In genomic region chr1:91754348-91754747, GRCh38 we compare ENCODE assay signal across 10 cellular contexts.
DNase-seq lines count a peak whose midpoint lies in the region; ATAC-seq and TF ChIP-seq lines count a peak whose summit lies in the region.
"Had no signal": no experiment of that assay in that cellular context is flagged by ENCODE, and none has a peak within 500 bp of the region (broad histone marks: within the 10 kb centered on the region; RNA-seq: fewer than 3 reads in every experiment).

No MANE protein-coding gene starts in this region.

- H3K4me3 Mint-ChIP-seq in stimulated activated naive B cell treated with anti-CD40 and anti-IgM and Interleukin-4, amounts not matched to agents 10 μg/mL and 1 μg/mL and 100 μg/mL, for 72 hours: no peak overlapping the region
- H3K4me3 Mint-ChIP-seq: T-helper 1 cell treated with Interleukin-12 subunit alpha and Interleukin-12 subunit beta and Interleukin-4 antibody, amounts not matched to agents 30 μg/mL and 1 μg/mL, for 36 hours had no signal

- peak overlapping the region in 10 of 12 donors; percentile 18 to 73 (median 58) for H3K27ac ChIP-seq in heart left ventricle
- no peak overlapping the region for H3K27ac ChIP-seq in SJCRH30

- no peak for TF ChIP-seq POLR2A in heart left ventricle (IDR thresholded peaks at IDR 0.05)

- H3K36me3 Mint-ChIP-seq in stimulated activated naive B cell treated with anti-CD40 and anti-IgM and Interleukin-4, amounts not matched to agents 10 μg/mL and 1 μg/mL and 100 μg/mL, for 72 hours: no peaks in the 10 kb centered on the region

- H3K27me3 ChIP-seq in heart left ventricle: no peaks in the 10 kb centered on the region
- no peaks in the 10 kb centered on the region for H3K27me3 ChIP-seq in SJCRH30

- H3K4me1 Mint-ChIP-seq in stimulated activated naive B cell treated with anti-CD40 and anti-IgM and Interleukin-4, amounts not matched to agents 10 μg/mL and 1 μg/mL and 100 μg/mL, for 72 hours: peaks cover 11 to 22% of the 10 kb centered on the region in 2 donors

- no peak for ATAC-seq in heart left ventricle
- ATAC-seq in HG03460 (IDR thresholded peaks at IDR 0.05; ENCODE audit: unreplicated experiment): peak; percentile 53
- ATAC-seq in stimulated activated naive B cell treated with anti-CD40 and anti-IgM and Interleukin-4, amounts not matched to agents 10 μg/mL and 1 μg/mL and 100 μg/mL, for 72 hours (replicated peaks): peak; percentile 64 to 70

- WGBS in heart left ventricle, 4 donors: 79 to 84% (median 82%) methylated on average over 3 of the region's 3 CpGs

- H3K4me1 ChIP-seq in heart left ventricle: peaks cover 0 to 64% (median 31%) of the 10 kb centered on the region in 12 donors
- H3K4me1 ChIP-seq in SJCRH30: peaks cover 26% of the 10 kb centered on the region

- no peaks in the 10 kb centered on the region for H3K27me3 Mint-ChIP-seq in stimulated activated naive B cell treated with anti-CD40 and anti-IgM and Interleukin-4, amounts not matched to agents 10 μg/mL and 1 μg/mL and 100 μg/mL, for 72 hours

- H3K9me3 Mint-ChIP-seq in stimulated activated naive B cell treated with anti-CD40 and anti-IgM and Interleukin-4, amounts not matched to agents 10 μg/mL and 1 μg/mL and 100 μg/mL, for 72 hours: no peaks in the 10 kb centered on the region
- H3K9me3 Mint-ChIP-seq: T-helper 1 cell treated with Interleukin-12 subunit alpha and Interleukin-12 subunit beta and Interleukin-4 antibody, amounts not matched to agents 30 μg/mL and 1 μg/mL, for 36 hours had no signal

- H3K9me3 ChIP-seq in heart left ventricle (no peaks in the 10 kb centered on the region), SJCRH30 (replicated peaks) (no peaks in the 10 kb centered on the region)

- no peak for TF ChIP-seq CTCF in heart left ventricle (IDR thresholded peaks at IDR 0.05)

- H3K27ac Mint-ChIP-seq in stimulated activated naive B cell treated with anti-CD40 and anti-IgM and Interleukin-4, amounts not matched to agents 10 μg/mL and 1 μg/mL and 100 μg/mL, for 72 hours: no peak overlapping the region
- H3K27ac Mint-ChIP-seq: T-helper 1 cell treated with Interleukin-12 subunit alpha and Interleukin-12 subunit beta and Interleukin-4 antibody, amounts not matched to agents 30 μg/mL and 1 μg/mL, for 36 hours had no signal

- intact Hi-C loops in heart left ventricle (cut with DNase I): loop anchor here in 2 of 10 donors (5.0 kb wide), 3 partner anchors 42 to 133 kb away; partner anchors contain the start of gene TGFBR3 (in 1 of the 2)
- intact Hi-C loops in cardiac septum (cut with DNase I): no loop called here

- H3K36me3 ChIP-seq in heart left ventricle (peaks cover 0 to 12% (median 0%) of the 10 kb centered on the region in 9 donors), SJCRH30 (no peaks in the 10 kb centered on the region)

- H3K4me3 ChIP-seq in heart left ventricle (no peak overlapping the region), SJCRH30 (no peak overlapping the region)
- H3K4me3 ChIP-seq: lung had no signal

- no peak for DNase-seq in heart left ventricle
- DNase-seq in cardiac septum (ENCODE audit: low spot score): no peak
- DNase-seq in dedifferentiated amniotic fluid mesenchymal stem cell (ENCODE audit: extremely low spot score): peak; percentile 29
- DNase-seq in stimulated activated naive B cell treated with anti-CD40 and anti-IgM and Interleukin-4, amounts not matched to agents 10 μg/mL and 1 μg/mL and 100 μg/mL, for 72 hours: no peak
- no peak for DNase-seq in AG08396 (ENCODE audit: low spot score)
- DNase-seq in islet precursor cell: no peak
- DNase-seq in SJCRH30: no peak

Comparison
In these comparisons a context has a peak if more than half of its experiments do, and no peak if none do; other contexts are left out.
1. ATAC-seq: peak in HG03460 (single experiment) and stimulated activated naive B cell treated with anti-CD40 and anti-IgM and Interleukin-4, amounts not matched to agents 10 μg/mL and 1 μg/mL and 100 μg/mL, for 72 hours (2 of 2); none in heart left ventricle (0 of 4).